Comparison of ENCODE assay signal across 1 cellular context in the genomic region with DNA sequence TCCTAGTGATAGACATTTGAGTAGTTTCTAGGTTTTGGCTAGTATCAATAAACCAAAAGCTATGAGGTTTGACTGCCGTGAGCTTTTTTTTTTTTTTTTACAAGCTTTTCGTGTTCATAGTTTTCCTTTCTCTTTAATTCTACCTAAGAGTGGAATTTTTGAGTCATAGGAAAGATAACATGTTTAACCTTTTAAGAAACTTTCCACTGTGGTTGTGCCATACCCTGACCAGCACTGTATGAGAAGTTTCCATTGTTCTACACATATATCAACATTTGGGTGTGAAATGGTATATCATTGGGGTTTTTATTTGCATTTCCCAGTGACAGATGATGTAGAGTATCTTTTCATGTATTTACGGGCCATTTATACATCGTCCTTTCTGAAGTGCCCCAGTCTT.
TF ChIP-seq lines count a peak whose summit lies in the region.

No MANE protein-coding gene starts in this region.

TF ChIP-seq in K562, 482 proteins besides CTCF, POLR2A, EP300 and RAD21 (continued from another document):
- TF ChIP-seq RERE (CRISPR knock-in tag; IDR thresholded peaks at IDR 0.05; ENCODE audit: borderline replicate concordance) (no peak), ELF2 (CRISPR knock-in tag; IDR thresholded peaks at IDR 0.05) (no peak), ZNF274 (IDR thresholded peaks at IDR 0.05; ENCODE audit: borderline replicate concordance, low read depth, low read length) (no peak)
